In the genomic region with DNA sequence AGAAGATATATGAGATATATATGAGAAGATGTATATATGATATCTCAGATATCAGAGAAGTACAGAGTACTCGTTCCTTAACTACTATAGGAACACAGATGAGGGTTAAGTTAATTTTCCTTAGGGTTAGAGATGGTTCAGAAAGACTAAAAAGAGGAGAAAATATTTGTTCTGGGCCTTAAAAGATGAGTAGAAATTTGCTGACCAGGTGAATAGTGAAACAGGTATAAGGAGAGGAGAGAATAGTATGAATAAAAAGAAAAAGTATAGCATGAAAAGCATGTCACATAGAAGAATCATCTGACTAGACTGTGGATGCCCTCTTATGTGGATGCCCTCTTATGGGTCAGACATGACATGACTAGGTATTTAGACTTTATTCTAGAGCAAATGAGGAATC, we compare ENCODE assay signal across 40 cellular contexts. TPM values are rescaled to one million over a fixed set of nuclear protein-coding genes. Genes with fewer than 3 reads are reported as not detected.
"Had no signal": no experiment of that assay in that cellular context is flagged by ENCODE, and none has a peak within 500 bp of the region (broad histone marks: within the 10 kb centered on the region; RNA-seq: fewer than 3 reads in every experiment).

No MANE protein-coding gene starts in this region.

- H3K9me3 ChIP-seq: adrenal gland, ascending aorta, body of pancreas, breast epithelium had no signal

- DNase-seq: activated effector memory CD4-positive, alpha-beta T cell treated with anti-CD3 and anti-CD28 coated beads, Interleukin-2, amount 50 U/mL, for 16 hours; activated effector memory CD4-positive, alpha-beta T cell treated with Interleukin-2 at 50 U/mL for 16 hours; activated gamma-delta T cell; activated gamma-delta T cell treated with Interleukin-2 at 50 U/mL for 16 hours; activated naive CD4-positive, alpha-beta T cell; activated naive CD4-positive, alpha-beta T cell treated with anti-CD3 and anti-CD28 coated beads for 36 hours; activated naive CD4-positive, alpha-beta T cell treated with anti-CD3 and anti-CD28 coated beads, Interleukin-2, amount 10 ng/mL, durations not matched to agents 7 days and 5 days; activated naive CD4-positive, alpha-beta T cell treated with anti-CD3 and anti-CD28 coated beads, Interleukin-2, amount 50 U/mL, for 16 hours; activated naive CD4-positive, alpha-beta T cell treated with Interleukin-2 at 50 U/mL for 16 hours; activated naive CD8-positive, alpha-beta T cell treated with anti-CD3 and anti-CD28 coated beads for 36 hours; activated naive CD8-positive, alpha-beta T cell treated with anti-CD3 and anti-CD28 coated beads, Interleukin-2, amount 10 ng/mL, durations not matched to agents 7 days and 5 days; activated naive CD8-positive, alpha-beta T cell treated with anti-CD3 and anti-CD28 coated beads, Interleukin-2, amount 50 U/mL, for 24 hours; activated T-cell treated with anti-CD3 and anti-CD28 coated beads, Interleukin-2, amount 50 U/mL, for 24 hours; activated T-cell treated with anti-CD3 and anti-CD28 coated beads, Interleukin-2, amount 50 U/mL, for 4 hours; activated T-cell treated with anti-CD3 and anti-CD28 coated beads, Interleukin-2, amount 50 U/mL, for 48 hours; activated T-cell treated with anti-CD3 and anti-CD28 coated beads, Interleukin-2, amount 50 U/mL, for 72 hours; adrenal gland; amniotic stem cell; amygdala; anterior cingulate cortex; aorta; body of pancreas; brain microvascular endothelial cell; caudate nucleus; central memory CD4-positive, alpha-beta T cell; cerebellar nuclear complex had no signal

- H3K27ac ChIP-seq: adrenal gland, ascending aorta, body of pancreas, brain microvascular endothelial cell, breast epithelium, cardiac muscle cell had no signal

- H3K4me1 ChIP-seq: adrenal gland, ascending aorta, body of pancreas, breast epithelium had no signal

- H3K4me1 Mint-ChIP-seq: activated naive CD4-positive, alpha-beta T cell treated with anti-CD3 and anti-CD28 coated beads, Interleukin-2, amount 50 U/mL, for 24 hours; activated T-helper 17 cell treated with anti-CD3 and anti-CD28 coated beads, Interleukin-2, amount 50 U/mL, for 72 hours; brain; central memory CD8-positive, alpha-beta T cell had no signal

- H3K4me3 Mint-ChIP-seq: activated naive CD4-positive, alpha-beta T cell treated with anti-CD3 and anti-CD28 coated beads for 36 hours; activated naive CD4-positive, alpha-beta T cell treated with anti-CD3 and anti-CD28 coated beads, Interleukin-2, amount 10 ng/mL, durations not matched to agents 7 days and 5 days; activated naive CD4-positive, alpha-beta T cell treated with anti-CD3 and anti-CD28 coated beads, Interleukin-2, amount 50 U/mL, for 24 hours; activated naive CD8-positive, alpha-beta T cell; activated naive CD8-positive, alpha-beta T cell treated with anti-CD3 and anti-CD28 coated beads for 36 hours; activated naive CD8-positive, alpha-beta T cell treated with anti-CD3 and anti-CD28 coated beads, Interleukin-2, amount 10 ng/mL, durations not matched to agents 7 days and 5 days; activated naive CD8-positive, alpha-beta T cell treated with anti-CD3 and anti-CD28 coated beads, Interleukin-2, amount 50 U/mL, for 24 hours; activated T-cell treated with anti-CD3 and anti-CD28 coated beads, Interleukin-2, amount 50 U/mL, for 24 hours; activated T-cell treated with anti-CD3 and anti-CD28 coated beads, Interleukin-2, amount 50 U/mL, for 4 hours; activated T-cell treated with anti-CD3 and anti-CD28 coated beads, Interleukin-2, amount 50 U/mL, for 72 hours; activated T-helper 1 cell treated with anti-CD3 and anti-CD28 coated beads, Interleukin-12 subunit alpha, Interleukin-12 subunit beta, Interleukin-2, Interleukin-4 antibody, amounts not matched to agents 30 ng/mL and 10 ng/mL and 1 ng/mL, durations not matched to agents 14 hours and 24 hours and 36 hours; activated T-helper 17 cell treated with anti-CD3 and anti-CD28 coated beads, Interleukin-2, amount 50 U/mL, for 72 hours; brain; central memory CD8-positive, alpha-beta T cell had no signal

- H3K27me3 ChIP-seq: adrenal gland, ascending aorta, body of pancreas, brain microvascular endothelial cell had no signal

- H3K27ac Mint-ChIP-seq: activated naive CD4-positive, alpha-beta T cell treated with anti-CD3 and anti-CD28 coated beads for 36 hours; activated naive CD4-positive, alpha-beta T cell treated with anti-CD3 and anti-CD28 coated beads, Interleukin-2, amount 10 ng/mL, durations not matched to agents 7 days and 5 days; activated naive CD4-positive, alpha-beta T cell treated with anti-CD3 and anti-CD28 coated beads, Interleukin-2, amount 50 U/mL, for 24 hours; activated naive CD4-positive, alpha-beta T cell treated with anti-CD3 and anti-CD28 coated beads, Interleukin-2, amount 50 U/mL, for 72 hours; activated naive CD8-positive, alpha-beta T cell; activated naive CD8-positive, alpha-beta T cell treated with anti-CD3 and anti-CD28 coated beads for 36 hours; activated naive CD8-positive, alpha-beta T cell treated with anti-CD3 and anti-CD28 coated beads, Interleukin-2, amount 10 ng/mL, durations not matched to agents 7 days and 5 days; activated naive CD8-positive, alpha-beta T cell treated with anti-CD3 and anti-CD28 coated beads, Interleukin-2, amount 50 U/mL, for 24 hours; activated T-cell treated with anti-CD3 and anti-CD28 coated beads, Interleukin-2, amount 50 U/mL, for 24 hours; activated T-cell treated with anti-CD3 and anti-CD28 coated beads, Interleukin-2, amount 50 U/mL, for 72 hours; activated T-helper 1 cell treated with anti-CD3 and anti-CD28 coated beads, Interleukin-12 subunit alpha, Interleukin-12 subunit beta, Interleukin-2, Interleukin-4 antibody, amounts not matched to agents 30 ng/mL and 10 ng/mL and 1 ng/mL, durations not matched to agents 14 hours and 24 hours and 36 hours; activated T-helper 17 cell treated with anti-CD3 and anti-CD28 coated beads, Interleukin-2, amount 50 U/mL, for 72 hours; activated T-helper 2 cell treated with anti-CD3 and anti-CD28 coated beads, Interferon-gamma antibody, Interleukin-2, Interleukin-4, amounts not matched to agents 10 μg/mL and 5 μg/mL and 100 μg/mL, durations not matched to agents 14 hours and 24 hours and 36 hours; brain had no signal

- H3K9me3 Mint-ChIP-seq: activated naive CD4-positive, alpha-beta T cell treated with anti-CD3 and anti-CD28 coated beads for 36 hours; activated naive CD4-positive, alpha-beta T cell treated with anti-CD3 and anti-CD28 coated beads, Interleukin-2, amount 10 ng/mL, durations not matched to agents 7 days and 5 days; activated naive CD4-positive, alpha-beta T cell treated with anti-CD3 and anti-CD28 coated beads, Interleukin-2, amount 50 U/mL, for 24 hours; activated naive CD8-positive, alpha-beta T cell treated with anti-CD3 and anti-CD28 coated beads for 36 hours; activated naive CD8-positive, alpha-beta T cell treated with anti-CD3 and anti-CD28 coated beads, Interleukin-2, amount 10 ng/mL, durations not matched to agents 7 days and 5 days; activated T-cell treated with anti-CD3 and anti-CD28 coated beads, Interleukin-2, amount 50 U/mL, for 24 hours; activated T-cell treated with anti-CD3 and anti-CD28 coated beads, Interleukin-2, amount 50 U/mL, for 4 hours; activated T-cell treated with anti-CD3 and anti-CD28 coated beads, Interleukin-2, amount 50 U/mL, for 72 hours; activated T-helper 1 cell treated with anti-CD3 and anti-CD28 coated beads, Interleukin-12 subunit alpha, Interleukin-12 subunit beta, Interleukin-2, Interleukin-4 antibody, amounts not matched to agents 30 ng/mL and 10 ng/mL and 1 ng/mL, durations not matched to agents 14 hours and 24 hours and 36 hours; activated T-helper 17 cell treated with anti-CD3 and anti-CD28 coated beads, Interleukin-2, amount 50 U/mL, for 72 hours; activated T-helper 2 cell treated with anti-CD3 and anti-CD28 coated beads, Interferon-gamma antibody, Interleukin-2, Interleukin-4, amounts not matched to agents 10 μg/mL and 5 μg/mL and 100 μg/mL, durations not matched to agents 14 hours and 24 hours and 36 hours; central memory CD8-positive, alpha-beta T cell had no signal

- H3K4me3 ChIP-seq: adrenal gland, ascending aorta, body of pancreas, breast epithelium, cardiac muscle cell had no signal

- H3K36me3 ChIP-seq: adrenal gland, ascending aorta, brain microvascular endothelial cell, breast epithelium, cardiac muscle cell had no signal

- ATAC-seq: activated naive CD4-positive, alpha-beta T cell treated with anti-CD3 and anti-CD28 coated beads, Interleukin-2, amount 50 U/mL, for 72 hours; activated naive CD8-positive, alpha-beta T cell treated with anti-CD3 and anti-CD28 coated beads, Interleukin-2, amount 50 U/mL, for 24 hours; activated T-cell treated with anti-CD3 and anti-CD28 coated beads, Interleukin-2, amount 50 U/mL, for 4 hours; activated T-cell treated with anti-CD3 and anti-CD28 coated beads, Interleukin-2, amount 50 U/mL, for 72 hours; activated T-helper 17 cell treated with anti-CD3 and anti-CD28 coated beads, Interleukin-2, amount 50 U/mL, for 72 hours; body of pancreas had no signal

- FAIRE-seq: astrocyte, bronchial epithelial cell had no signal

RNA-seq across cellular contexts. Expression of gene RAB39A, which starts 6.3 kb away (rescaled TPM):
- total RNA-seq: activated naive CD4-positive, alpha-beta T cell treated with anti-CD3 and anti-CD28 coated beads for 36 hours; activated T-helper 1 cell treated with anti-CD3 and anti-CD28 coated beads, Interleukin-12 subunit alpha, Interleukin-12 subunit beta, Interleukin-2, Interleukin-4 antibody, amounts not matched to agents 30 ng/mL and 10 ng/mL and 1 ng/mL, durations not matched to agents 14 hours and 24 hours and 36 hours; activated T-helper 2 cell treated with anti-CD3 and anti-CD28 coated beads, Interferon-gamma antibody, Interleukin-2, Interleukin-4, amounts not matched to agents 10 μg/mL and 5 μg/mL and 100 μg/mL, durations not matched to agents 14 hours and 24 hours and 36 hours; ascending aorta; bronchial epithelial cell; chondrocyte had no signal
- polyA plus RNA-seq: cardiac muscle cell had no signal
